ENCODE assay signal across 1 cellular context in the genomic region with DNA sequence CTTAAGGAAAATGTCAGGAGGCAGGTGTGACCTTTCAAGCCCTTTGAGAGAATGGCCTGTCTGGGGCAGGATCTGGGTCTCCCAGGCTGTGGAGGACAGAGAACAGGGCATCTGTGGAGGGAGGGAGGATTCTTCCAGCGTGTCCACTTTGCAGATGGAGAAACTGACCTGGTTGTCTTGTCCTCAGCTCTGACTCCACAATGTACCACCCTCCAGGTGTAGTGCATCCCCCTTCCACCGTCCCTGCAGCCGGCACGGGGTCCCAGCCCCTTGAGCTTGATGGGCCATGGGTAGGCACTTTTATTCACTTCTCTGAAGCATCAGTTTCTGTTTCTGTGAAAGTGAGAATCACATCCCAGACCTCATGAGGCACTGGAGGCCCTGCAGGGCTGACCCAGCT.
TF ChIP-seq lines count a peak whose summit lies in the region.

No MANE protein-coding gene starts in this region.

TF ChIP-seq in HepG2, 621 proteins besides CTCF, POLR2A, EP300 and RAD21:
- TF ChIP-seq RBM39 (IDR thresholded peaks at IDR 0.05; ENCODE audit: low read depth, low read length, poor library complexity, severe bottlenecking) (no peak), ZSCAN21 (CRISPR knock-in tag; IDR thresholded peaks at IDR 0.05; ENCODE audit: borderline replicate concordance) (0 out of 2 replicates have a peak, but pooled peaks have one; percentile 20), FOXA1 (IDR thresholded peaks at IDR 0.05) (no peak), FOXA1 (CRISPR knock-in tag; IDR thresholded peaks at IDR 0.05) (no peak), ZNF101 (CRISPR knock-in tag; IDR thresholded peaks at IDR 0.05; ENCODE audit: borderline replicate concordance, low read depth) (no peak), ZNF768 (CRISPR knock-in tag; IDR thresholded peaks at IDR 0.05) (peak; percentile 32; the same call in 1 of the 2 replicates), ZNF549 (CRISPR knock-in tag; IDR thresholded peaks at IDR 0.05) (no peak), ARID2 (CRISPR knock-in tag; IDR thresholded peaks at IDR 0.05; ENCODE audit: borderline replicate concordance) (no peak), ZNF503 (CRISPR knock-in tag; IDR thresholded peaks at IDR 0.05) (no peak), CCDC6 (CRISPR knock-in tag; IDR thresholded peaks at IDR 0.05) (no peak), ONECUT2 (CRISPR knock-in tag; IDR thresholded peaks at IDR 0.05) (no peak), ZFP62 (CRISPR knock-in tag; IDR thresholded peaks at IDR 0.05) (no peak), KDM6A (CRISPR knock-in tag; IDR thresholded peaks at IDR 0.05; ENCODE audit: low read depth) (no peak), ATAD3A (CRISPR knock-in tag; IDR thresholded peaks at IDR 0.05) (no peak), ZBTB7B (CRISPR knock-in tag; IDR thresholded peaks at IDR 0.05) (no peak), TSC22D2 (CRISPR knock-in tag; IDR thresholded peaks at IDR 0.05; ENCODE audit: borderline replicate concordance) (no peak), RFX3 (CRISPR knock-in tag; IDR thresholded peaks at IDR 0.05) (no peak), MXD3 (CRISPR knock-in tag; IDR thresholded peaks at IDR 0.05) (no peak), TBL1XR1 (IDR thresholded peaks at IDR 0.05; ENCODE audit: borderline replicate concordance, low read length, partially characterized antibody) (no peak), ZNF629 (CRISPR knock-in tag; conservative IDR thresholded peaks at IDR 0.05) (peak; percentile 84), ZNF33B (CRISPR knock-in tag; IDR thresholded peaks at IDR 0.05) (no peak), ZFP82 (CRISPR knock-in tag; IDR thresholded peaks at IDR 0.05; ENCODE audit: borderline replicate concordance) (no peak), REST (IDR thresholded peaks at IDR 0.05; ENCODE audit: borderline replicate concordance in 1 of 2, low read depth in 1 of 2, low read length in 2 of 2) (no peak)
- TF ChIP-seq, protein P1, sequence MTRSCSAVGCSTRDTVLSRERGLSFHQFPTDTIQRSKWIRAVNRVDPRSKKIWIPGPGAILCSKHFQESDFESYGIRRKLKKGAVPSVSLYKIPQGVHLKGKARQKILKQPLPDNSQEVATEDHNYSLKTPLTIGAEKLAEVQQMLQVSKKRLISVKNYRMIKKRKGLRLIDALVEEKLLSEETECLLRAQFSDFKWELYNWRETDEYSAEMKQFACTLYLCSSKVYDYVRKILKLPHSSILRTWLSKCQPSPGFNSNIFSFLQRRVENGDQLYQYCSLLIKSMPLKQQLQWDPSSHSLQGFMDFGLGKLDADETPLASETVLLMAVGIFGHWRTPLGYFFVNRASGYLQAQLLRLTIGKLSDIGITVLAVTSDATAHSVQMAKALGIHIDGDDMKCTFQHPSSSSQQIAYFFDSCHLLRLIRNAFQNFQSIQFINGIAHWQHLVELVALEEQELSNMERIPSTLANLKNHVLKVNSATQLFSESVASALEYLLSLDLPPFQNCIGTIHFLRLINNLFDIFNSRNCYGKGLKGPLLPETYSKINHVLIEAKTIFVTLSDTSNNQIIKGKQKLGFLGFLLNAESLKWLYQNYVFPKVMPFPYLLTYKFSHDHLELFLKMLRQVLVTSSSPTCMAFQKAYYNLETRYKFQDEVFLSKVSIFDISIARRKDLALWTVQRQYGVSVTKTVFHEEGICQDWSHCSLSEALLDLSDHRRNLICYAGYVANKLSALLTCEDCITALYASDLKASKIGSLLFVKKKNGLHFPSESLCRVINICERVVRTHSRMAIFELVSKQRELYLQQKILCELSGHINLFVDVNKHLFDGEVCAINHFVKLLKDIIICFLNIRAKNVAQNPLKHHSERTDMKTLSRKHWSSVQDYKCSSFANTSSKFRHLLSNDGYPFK (CRISPR knock-in tag; IDR thresholded peaks at IDR 0.05; ENCODE audit: borderline replicate concordance), result no peak
- TF ChIP-seq, protein P2, sequence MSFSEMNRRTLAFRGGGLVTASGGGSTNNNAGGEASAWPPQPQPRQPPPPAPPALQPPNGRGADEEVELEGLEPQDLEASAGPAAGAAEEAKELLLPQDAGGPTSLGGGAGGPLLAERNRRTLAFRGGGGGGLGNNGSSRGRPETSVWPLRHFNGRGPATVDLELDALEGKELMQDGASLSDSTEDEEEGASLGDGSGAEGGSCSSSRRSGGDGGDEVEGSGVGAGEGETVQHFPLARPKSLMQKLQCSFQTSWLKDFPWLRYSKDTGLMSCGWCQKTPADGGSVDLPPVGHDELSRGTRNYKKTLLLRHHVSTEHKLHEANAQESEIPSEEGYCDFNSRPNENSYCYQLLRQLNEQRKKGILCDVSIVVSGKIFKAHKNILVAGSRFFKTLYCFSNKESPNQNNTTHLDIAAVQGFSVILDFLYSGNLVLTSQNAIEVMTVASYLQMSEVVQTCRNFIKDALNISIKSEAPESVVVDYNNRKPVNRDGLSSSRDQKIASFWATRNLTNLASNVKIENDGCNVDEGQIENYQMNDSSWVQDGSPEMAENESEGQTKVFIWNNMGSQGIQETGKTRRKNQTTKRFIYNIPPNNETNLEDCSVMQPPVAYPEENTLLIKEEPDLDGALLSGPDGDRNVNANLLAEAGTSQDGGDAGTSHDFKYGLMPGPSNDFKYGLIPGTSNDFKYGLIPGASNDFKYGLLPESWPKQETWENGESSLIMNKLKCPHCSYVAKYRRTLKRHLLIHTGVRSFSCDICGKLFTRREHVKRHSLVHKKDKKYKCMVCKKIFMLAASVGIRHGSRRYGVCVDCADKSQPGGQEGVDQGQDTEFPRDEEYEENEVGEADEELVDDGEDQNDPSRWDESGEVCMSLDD (CRISPR knock-in tag; IDR thresholded peaks at IDR 0.05; ENCODE audit: borderline replicate concordance), result no peak
